ENCODE assay signal across 18 cellular contexts in the genomic region with DNA sequence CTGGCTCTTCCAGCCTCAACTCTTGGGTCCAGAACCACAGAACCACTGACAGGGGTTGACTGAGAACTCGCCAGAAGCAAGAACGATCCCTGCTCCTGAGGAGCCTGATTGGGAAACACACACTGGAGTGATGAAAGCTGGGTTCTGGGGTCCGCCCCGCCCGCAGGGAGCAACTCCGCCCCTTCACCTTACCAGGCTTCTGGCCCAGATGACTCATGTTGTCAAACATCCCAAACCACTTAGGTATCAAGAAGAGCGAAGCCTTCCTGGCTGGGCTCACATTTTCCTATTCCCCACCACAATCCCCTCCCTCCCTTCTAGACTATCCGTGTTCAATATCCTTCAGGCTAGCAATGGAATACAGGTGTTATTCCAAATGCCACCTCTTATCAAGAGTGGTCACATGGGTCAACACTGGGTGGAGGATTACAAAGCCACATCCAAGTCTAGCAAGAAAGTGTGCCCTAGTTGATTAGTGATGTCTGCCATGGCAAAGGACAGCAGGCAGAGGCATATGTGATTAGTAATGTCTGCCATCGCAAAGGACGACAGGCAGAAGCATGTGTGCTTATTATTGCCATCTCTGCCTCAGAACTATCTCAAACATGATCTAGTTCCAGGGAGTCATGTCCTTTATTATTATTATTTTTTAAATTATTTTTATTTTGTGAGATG.
DNase-seq lines count a peak whose midpoint lies in the region; ATAC-seq and TF ChIP-seq lines count a peak whose summit lies in the region.
"Had no signal": no experiment of that assay in that cellular context is flagged by ENCODE, and none has a peak within 500 bp of the region (broad histone marks: within the 10 kb centered on the region; RNA-seq: fewer than 3 reads in every experiment).

No MANE protein-coding gene starts in this region.

- no peaks in the 10 kb centered on the region for H3K79me2 ChIP-seq in SK-N-SH (ENCODE audit: insufficient read depth)

- TF ChIP-seq CTCF in Calu3 (IDR thresholded peaks at IDR 0.05; ENCODE audit: unreplicated experiment) (no peak), choroid plexus epithelial cell (conservative IDR thresholded peaks at IDR 0.05; ENCODE audit: low read depth, low read length) (no peak), SK-N-SH (IDR thresholded peaks at IDR 0.05) (no peak)

- no peak for TF ChIP-seq EP300 in SK-N-SH (IDR thresholded peaks at IDR 0.05; ENCODE audit: borderline replicate concordance in 1 of 2, low read depth in 1 of 2, low read length in 1 of 2)

- peaks cover 49% of the 10 kb centered on the region for H3K36me3 Mint-ChIP-seq in Calu3 (ENCODE audit: insufficient read depth, unreplicated experiment)
- H3K36me3 Mint-ChIP-seq in T-helper 2 cell treated with Interferon-gamma antibody and Interleukin-4, amounts not matched to agents 5 μg/mL and 100 μg/mL, for 36 hours (ENCODE audit: low read depth), result peaks cover 56% of the 10 kb centered on the region

- H3K4me3 Mint-ChIP-seq in Calu3 (ENCODE audit: low read depth, unreplicated experiment), result no peak overlapping the region
- no peak overlapping the region for H3K4me3 Mint-ChIP-seq in T-helper 2 cell treated with Interferon-gamma antibody and Interleukin-4, amounts not matched to agents 5 μg/mL and 100 μg/mL, for 36 hours
- H3K4me3 Mint-ChIP-seq: naive thymus-derived CD4-positive, alpha-beta T cell; stimulated activated naive CD8-positive, alpha-beta T cell treated with anti-CD3 and anti-CD28 coated beads, Interleukin-15, amount 100 ng/mL, for 72 hours had no signal

- intact Hi-C loops in Calu3 (cut with micrococcal nuclease; ENCODE audit: unreplicated experiment) (loop anchor here (10.0 kb wide), 1 partner anchor 77 kb away; no protein-coding TSS in a partner anchor), left colon (cut with DNase I, micrococcal nuclease) (no loop called here)

- no peak overlapping the region for H2AFZ ChIP-seq in SK-N-SH (ENCODE audit: low read depth)

- H3K27me3 ChIP-seq in SK-N-SH (ENCODE audit: insufficient read depth), result no peaks in the 10 kb centered on the region

- no peaks in the 10 kb centered on the region for H3K9me3 ChIP-seq in SK-N-SH
- H3K9me3 ChIP-seq: Caco-2 had no signal

- peak overlapping the region; percentile 44 for H3K27ac Mint-ChIP-seq in Calu3 (ENCODE audit: unreplicated experiment)
- no peak overlapping the region for H3K27ac Mint-ChIP-seq in T-helper 2 cell treated with Interferon-gamma antibody and Interleukin-4, amounts not matched to agents 5 μg/mL and 100 μg/mL, for 36 hours

- H3K27me3 Mint-ChIP-seq in Calu3 (ENCODE audit: unreplicated experiment), result no peaks in the 10 kb centered on the region
- H3K27me3 Mint-ChIP-seq in T-helper 2 cell treated with Interferon-gamma antibody and Interleukin-4, amounts not matched to agents 5 μg/mL and 100 μg/mL, for 36 hours (ENCODE audit: low read depth), result no peaks in the 10 kb centered on the region
- H3K27me3 Mint-ChIP-seq: naive thymus-derived CD4-positive, alpha-beta T cell; stimulated activated naive CD8-positive, alpha-beta T cell treated with anti-CD3 and anti-CD28 coated beads, Interleukin-15, amount 100 ng/mL, for 72 hours had no signal

- no peaks in the 10 kb centered on the region for H3K9me3 Mint-ChIP-seq in Calu3 (ENCODE audit: low read depth, unreplicated experiment)
- H3K9me3 Mint-ChIP-seq in T-helper 2 cell treated with Interferon-gamma antibody and Interleukin-4, amounts not matched to agents 5 μg/mL and 100 μg/mL, for 36 hours, result peaks cover 13% of the 10 kb centered on the region

- peaks cover 37 to 39% of the 10 kb centered on the region in 2 experiments for H3K36me3 ChIP-seq in SK-N-SH (replicated peaks in 1 of 2; ENCODE audit: control insufficient read depth in 1 of 2, insufficient read depth in 2 of 2, low read length in 1 of 2)

- no TSS peak for BruUV-seq in Calu3 (replicated peaks; lab: Mats Ljungman, UMichigan)

- 94% methylated on average over 4 of the region's 10 CpGs for WGBS in SK-N-SH (ENCODE audit: low lambda C conversion rate)

- H3K9me2 ChIP-seq in SK-N-SH, result no peaks in the 10 kb centered on the region

- no peak overlapping the region for H3K9ac ChIP-seq in SK-N-SH

- DNase-seq in Calu3 (peak; percentile 68), NCI-H226 (peak; percentile 82), choroid plexus epithelial cell (ENCODE audit: low read depth) (peak; percentile 80), left colon (no peak), hypothalamus (lab: John Stamatoyannopoulos, UW) (no peak), SK-N-SH (no peak)
- DNase-seq in T-helper 2 cell treated with Interferon-gamma antibody and Interleukin-4, amounts not matched to agents 5 μg/mL and 100 μg/mL, for 36 hours (ENCODE audit: low spot score), result no peak
- DNase-seq: Caco-2; cortex of kidney; erythroblast; GF-D8; H7; naive thymus-derived CD4-positive, alpha-beta T cell; NCI-H146; stimulated activated CD4-positive, alpha-beta T cell treated with anti-CD3 and anti-CD28 coated beads, Interleukin-15, amount 100 ng/mL, for 24 hours; stimulated activated naive CD8-positive, alpha-beta T cell treated with anti-CD3 and anti-CD28 coated beads, Interleukin-15, amount 100 ng/mL, for 72 hours had no signal

- POLR2A ChIA-PET in SK-N-SH (lab: Yijun Ruan, JAX), result no interaction called here

- H3K4me3 ChIP-seq in choroid plexus epithelial cell (ENCODE audit: low read depth, low read length) (no peak overlapping the region), SK-N-SH (ENCODE audit: low read depth in 2 of 2, low read length in 1 of 2) (no peak overlapping the region)

- ATAC-seq in left colon, result peak; percentile 17
- ATAC-seq in HG02798 (IDR thresholded peaks at IDR 0.05; ENCODE audit: poor library complexity, unreplicated experiment), result no peak
- ATAC-seq: left lobe of liver; naive thymus-derived CD4-positive, alpha-beta T cell; stimulated activated naive CD8-positive, alpha-beta T cell treated with anti-CD3 and anti-CD28 coated beads, Interleukin-15, amount 100 ng/mL, for 72 hours had no signal

- CTCF ChIA-PET in Calu3 (lab: Charles Lee), result no interaction called here
- CTCF ChIA-PET in SK-N-SH (lab: Yijun Ruan, JAX), result interaction anchor here (0.7 to 1.8 kb wide), 4 partner anchors 9 to 11 kb away, joined by 3 to 5 read pairs (median 4); no protein-coding TSS in a partner anchor

- peaks cover 5% of the 10 kb centered on the region for H3F3A ChIP-seq in SK-N-SH (replicated peaks; ENCODE audit: insufficient read depth)

- no peaks in the 10 kb centered on the region for H3K4me1 Mint-ChIP-seq in Calu3 (ENCODE audit: low read depth, unreplicated experiment)
- no peaks in the 10 kb centered on the region for H3K4me1 Mint-ChIP-seq in T-helper 2 cell treated with Interferon-gamma antibody and Interleukin-4, amounts not matched to agents 5 μg/mL and 100 μg/mL, for 36 hours (ENCODE audit: low read depth)
- H3K4me1 Mint-ChIP-seq: stimulated activated naive CD8-positive, alpha-beta T cell treated with anti-CD3 and anti-CD28 coated beads, Interleukin-15, amount 100 ng/mL, for 72 hours had no signal

- H3K27ac ChIP-seq in SK-N-SH (ENCODE audit: low read depth in 2 of 2, low read length in 1 of 2), result no peak overlapping the region

- no peak for TF ChIP-seq RAD21 in SK-N-SH (IDR thresholded peaks at IDR 0.05; ENCODE audit: low read length)

- H3K4me2 ChIP-seq in SK-N-SH, result no peak overlapping the region

- no peaks in the 10 kb centered on the region for H4K20me1 ChIP-seq in SK-N-SH (ENCODE audit: insufficient read depth)

- peaks cover 0 to 18% of the 10 kb centered on the region in 2 experiments; a peak in 1 of 4 replicates for H3K4me1 ChIP-seq in SK-N-SH (ENCODE audit: control insufficient read depth in 1 of 2, insufficient read depth in 2 of 2, low read depth in 1 of 2, low read length in 1 of 2)
- H3K4me1 ChIP-seq: Caco-2 had no signal

TF ChIP-seq in SK-N-SH, 30 proteins besides CTCF, POLR2A, EP300 and RAD21:
- TF ChIP-seq, protein P1, sequence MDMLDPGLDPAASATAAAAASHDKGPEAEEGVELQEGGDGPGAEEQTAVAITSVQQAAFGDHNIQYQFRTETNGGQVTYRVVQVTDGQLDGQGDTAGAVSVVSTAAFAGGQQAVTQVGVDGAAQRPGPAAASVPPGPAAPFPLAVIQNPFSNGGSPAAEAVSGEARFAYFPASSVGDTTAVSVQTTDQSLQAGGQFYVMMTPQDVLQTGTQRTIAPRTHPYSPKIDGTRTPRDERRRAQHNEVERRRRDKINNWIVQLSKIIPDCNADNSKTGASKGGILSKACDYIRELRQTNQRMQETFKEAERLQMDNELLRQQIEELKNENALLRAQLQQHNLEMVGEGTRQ (IDR thresholded peaks at IDR 0.05; ENCODE audit: borderline replicate concordance, low read depth, low read length), result no peak
- no peak for TF ChIP-seq TCF12 (IDR thresholded peaks at IDR 0.05)
- TF ChIP-seq GATA2 (CRISPR knock-in tag; IDR thresholded peaks at IDR 0.05), result no peak
- TF ChIP-seq, protein P2, sequence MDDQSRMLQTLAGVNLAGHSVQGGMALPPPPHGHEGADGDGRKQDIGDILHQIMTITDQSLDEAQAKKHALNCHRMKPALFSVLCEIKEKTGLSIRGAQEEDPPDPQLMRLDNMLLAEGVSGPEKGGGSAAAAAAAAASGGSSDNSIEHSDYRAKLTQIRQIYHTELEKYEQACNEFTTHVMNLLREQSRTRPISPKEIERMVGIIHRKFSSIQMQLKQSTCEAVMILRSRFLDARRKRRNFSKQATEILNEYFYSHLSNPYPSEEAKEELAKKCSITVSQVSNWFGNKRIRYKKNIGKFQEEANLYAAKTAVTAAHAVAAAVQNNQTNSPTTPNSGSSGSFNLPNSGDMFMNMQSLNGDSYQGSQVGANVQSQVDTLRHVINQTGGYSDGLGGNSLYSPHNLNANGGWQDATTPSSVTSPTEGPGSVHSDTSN (IDR thresholded peaks at IDR 0.05), result no peak
- TF ChIP-seq, protein P3, sequence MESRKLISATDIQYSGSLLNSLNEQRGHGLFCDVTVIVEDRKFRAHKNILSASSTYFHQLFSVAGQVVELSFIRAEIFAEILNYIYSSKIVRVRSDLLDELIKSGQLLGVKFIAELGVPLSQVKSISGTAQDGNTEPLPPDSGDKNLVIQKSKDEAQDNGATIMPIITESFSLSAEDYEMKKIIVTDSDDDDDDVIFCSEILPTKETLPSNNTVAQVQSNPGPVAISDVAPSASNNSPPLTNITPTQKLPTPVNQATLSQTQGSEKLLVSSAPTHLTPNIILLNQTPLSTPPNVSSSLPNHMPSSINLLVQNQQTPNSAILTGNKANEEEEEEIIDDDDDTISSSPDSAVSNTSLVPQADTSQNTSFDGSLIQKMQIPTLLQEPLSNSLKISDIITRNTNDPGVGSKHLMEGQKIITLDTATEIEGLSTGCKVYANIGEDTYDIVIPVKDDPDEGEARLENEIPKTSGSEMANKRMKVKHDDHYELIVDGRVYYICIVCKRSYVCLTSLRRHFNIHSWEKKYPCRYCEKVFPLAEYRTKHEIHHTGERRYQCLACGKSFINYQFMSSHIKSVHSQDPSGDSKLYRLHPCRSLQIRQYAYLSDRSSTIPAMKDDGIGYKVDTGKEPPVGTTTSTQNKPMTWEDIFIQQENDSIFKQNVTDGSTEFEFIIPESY (IDR thresholded peaks at IDR 0.05; ENCODE audit: borderline replicate concordance, low read depth), result no peak
- no peak for TF ChIP-seq RFX5 (IDR thresholded peaks at IDR 0.05; ENCODE audit: low read length)
- TF ChIP-seq SMC3 (IDR thresholded peaks at IDR 0.05; ENCODE audit: low read depth, low read length), result no peak
- TF ChIP-seq GABPA (IDR thresholded peaks at IDR 0.05; ENCODE audit: low read depth), result no peak
- no peak for TF ChIP-seq ELF1 (IDR thresholded peaks at IDR 0.05)

Comparison
In these comparisons a context has a peak if more than half of its experiments do, and no peak if none do; other contexts are left out.
1. DNase-seq: peak in Calu3 (single experiment), NCI-H226 (single experiment) and choroid plexus epithelial cell (single experiment); none in left colon (0 of 2), hypothalamus (0 of 51), T-helper 2 cell treated with Interferon-gamma antibody and Interleukin-4, amounts not matched to agents 5 μg/mL and 100 μg/mL, for 36 hours (single experiment) and SK-N-SH (single experiment).